ENCODE assay signal across 8 cellular contexts in genomic region chr1:1013105-1013921, GRCh38. TPM values are rescaled to one million over a fixed set of nuclear protein-coding genes. Genes with fewer than 3 reads are reported as not detected.
DNase-seq lines count a peak whose midpoint lies in the region; ATAC-seq, FAIRE-seq and TF ChIP-seq lines count a peak whose summit lies in the region.

Gene ISG15 (plus strand): TSS chr1:1013497. CDS start chr1:1013574, 77 bp downstream.

- CTCF ChIA-PET in CD4-positive, alpha-beta memory T cell (lab: Charles Lee; ENCODE audit: partially characterized antibody) = interaction anchor here (0.6 to 4.2 kb wide), 5 partner anchors 10 to 51 kb away, joined by 3 to 35 read pairs (median 5); partner anchors contain the start of gene HES4

- peak; percentile 82 to 94 (median 88) for DNase-seq in CD4-positive, alpha-beta memory T cell
- peak; percentile 78 for DNase-seq in RCC 7860 (ENCODE audit: low spot score)
- DNase-seq in activated T-helper 1 cell treated with anti-CD3 and anti-CD28 coated beads, Interleukin-2, amount 50 U/mL, for 16 hours (ENCODE audit: low read depth in 1 of 2, low spot score in 1 of 2) = peak; percentile 68 to 77
- DNase-seq in fibroblast of mammary gland (ENCODE audit: low read depth) = peak; percentile 83
- DNase-seq in natural killer cell = peak; percentile 80
- DNase-seq in stimulated activated naive CD4-positive, alpha-beta T cell treated with Interleukin-2 at 50 U/mL for 16 hours (lab: John Stamatoyannopoulos, UW) = peak; percentile 84

- peaks cover 14 to 33% (median 25%) of the 10 kb centered on the region in 4 donors for H3K4me1 Mint-ChIP-seq in CD4-positive, alpha-beta memory T cell
- H3K4me1 Mint-ChIP-seq in natural killer cell = peaks cover 24 to 25% of the 10 kb centered on the region in 2 donors

- no peaks in the 10 kb centered on the region for H3K9me3 ChIP-seq in CD4-positive, alpha-beta memory T cell (ENCODE audit: control insufficient read depth in 1 of 2, low read length in 2 of 2)

- H3K36me3 Mint-ChIP-seq in CD4-positive, alpha-beta memory T cell = peaks cover 0 to 7% of the 10 kb centered on the region in 2 donors
- H3K36me3 Mint-ChIP-seq in natural killer cell = no peaks in the 10 kb centered on the region

- peak within 1 kb of the TSS; percentile 90 to 99 (median 98) for H3K27ac Mint-ChIP-seq in CD4-positive, alpha-beta memory T cell
- H3K27ac Mint-ChIP-seq in natural killer cell = peak within 1 kb of the TSS; percentile 98 to 99

- peak within 1 kb of the TSS; percentile 54 to 88 for H3K4me3 ChIP-seq in CD4-positive, alpha-beta memory T cell (ENCODE audit: low read length in 2 of 2)
- peak within 1 kb of the TSS; percentile 73 for H3K4me3 ChIP-seq in fibroblast of mammary gland (ENCODE audit: control insufficient read depth, low read depth, low read length)

- intact Hi-C loops in CD4-positive, alpha-beta memory T cell (cut with micrococcal nuclease) = loop anchor here (1.0 to 2.0 kb wide), 3 partner anchors 11 to 103 kb away; partner anchors contain the start of genes C1orf159 and NOC2L
- intact Hi-C loops in natural killer cell (cut with micrococcal nuclease) = no loop called here

- peaks cover under 1 to 11% of the 10 kb centered on the region in 2 donors for H3K27me3 Mint-ChIP-seq in CD4-positive, alpha-beta memory T cell
- no peaks in the 10 kb centered on the region for H3K27me3 Mint-ChIP-seq in natural killer cell (ENCODE audit: low read depth in 2 of 2)

- ATAC-seq in GM19397 (IDR thresholded peaks at IDR 0.05; ENCODE audit: unreplicated experiment) (peak; percentile 70), HG03571 (IDR thresholded peaks at IDR 0.05; ENCODE audit: unreplicated experiment) (peak; percentile 87), natural killer cell (peak; percentile 90 to 94 (median 92))

- peak; percentile 79 for FAIRE-seq in RCC 7860 (lab: Jason Lieb, UNC)

- H3K27me3 ChIP-seq in CD4-positive, alpha-beta memory T cell (ENCODE audit: insufficient read depth, low read length) = no peaks in the 10 kb centered on the region

- peak within 1 kb of the TSS; percentile 88 for H3K27ac ChIP-seq in CD4-positive, alpha-beta memory T cell (ENCODE audit: low read depth, low read length)

- H3K4me1 ChIP-seq in CD4-positive, alpha-beta memory T cell (ENCODE audit: insufficient read depth, low read length) = peaks cover 16% of the 10 kb centered on the region

- TF ChIP-seq CTCF in fibroblast of mammary gland (conservative IDR thresholded peaks at IDR 0.05; ENCODE audit: control insufficient read depth, insufficient read depth, low read depth, low read length) = no peak
- no peak for TF ChIP-seq CTCF in natural killer cell (IDR thresholded peaks at IDR 0.05)

- POLR2A ChIA-PET in CD4-positive, alpha-beta memory T cell (lab: Charles Lee; ENCODE audit: partially characterized antibody) = interaction anchor here (0.8 to 2.8 kb wide), 13 partner anchors 8 to 602 kb away, joined by 3 to 16 read pairs (median 7); partner anchors contain the start of genes AURKAIP1, C1orf159, MIB2 and NOC2L

- H3K9me3 Mint-ChIP-seq in CD4-positive, alpha-beta memory T cell = peaks cover 0 to 1% (median 0%) of the 10 kb centered on the region in 8 donors
- H3K9me3 Mint-ChIP-seq in natural killer cell = no peaks in the 10 kb centered on the region

- H3K36me3 ChIP-seq in CD4-positive, alpha-beta memory T cell (ENCODE audit: insufficient read depth, low read length) = no peaks in the 10 kb centered on the region

- H3K4me3 Mint-ChIP-seq in CD4-positive, alpha-beta memory T cell = peak within 1 kb of the TSS; percentile 96 to 100 (median 98)
- H3K4me3 Mint-ChIP-seq in natural killer cell = peak within 1 kb of the TSS; percentile 96

RNA-seq across cellular contexts. Expression of gene ISG15, which starts in this region (rescaled TPM):
- total RNA-seq in CD4-positive, alpha-beta memory T cell = 10 to 100 TPM; 31.6 to 33.2 TPM
- polyA plus RNA-seq in CD4-positive, alpha-beta memory T cell = 100 to 1,000 TPM; 212 to 309 TPM
- total RNA-seq in natural killer cell = 10 to 100 TPM; 17.0 to 56.9 (median 50.2) TPM

Comparison
In these comparisons a context has a peak if more than half of its experiments do, and no peak if none do; other contexts are left out.
1. Peak in every context shown above with its lines: DNase-seq, ATAC-seq, H3K4me3 ChIP-seq and H3K27ac ChIP-seq.